6 cellular contexts compared by ENCODE assay signal in the genomic region with DNA sequence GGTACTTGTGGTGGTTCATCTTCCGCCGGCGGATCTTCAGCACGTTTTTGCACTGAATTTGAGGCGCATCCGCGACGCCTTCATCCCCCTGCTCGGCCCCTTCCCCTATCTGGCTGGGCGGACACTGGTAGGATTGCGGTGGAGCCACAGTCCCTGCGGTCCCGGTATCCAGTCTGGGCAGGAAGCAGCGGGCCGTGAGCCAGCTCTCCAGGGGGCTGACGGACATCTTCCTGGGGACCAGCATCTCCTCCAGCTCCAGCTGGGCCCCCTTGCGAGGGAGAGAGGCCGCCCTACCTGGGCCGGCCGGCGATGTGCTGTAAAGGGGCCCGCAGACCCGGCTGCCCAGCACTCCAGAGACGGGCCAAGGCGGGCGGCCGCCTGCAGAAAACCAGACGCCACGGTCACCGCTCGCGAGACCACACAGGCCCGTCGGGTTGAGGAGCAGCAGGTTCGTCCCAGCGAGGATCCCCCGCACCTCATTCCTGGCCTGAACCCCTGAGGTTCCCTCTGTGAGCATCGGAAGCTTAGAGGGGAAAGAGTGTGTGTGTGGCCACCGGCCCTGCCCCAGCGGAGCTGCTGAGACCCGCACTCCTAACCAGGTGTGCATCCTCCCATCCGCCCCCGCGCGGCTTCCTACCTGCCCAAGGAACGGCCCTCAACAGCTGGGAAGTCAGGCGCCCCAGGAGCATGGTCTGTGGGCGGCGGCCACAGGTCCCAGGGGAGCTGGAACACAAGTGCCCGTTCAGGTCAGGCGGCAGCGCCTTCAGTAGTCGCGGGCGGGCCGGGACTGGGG. TPM values are rescaled to one million over a fixed set of nuclear protein-coding genes. Genes with fewer than 3 reads are reported as not detected.
DNase-seq lines count a peak whose midpoint lies in the region; ATAC-seq and TF ChIP-seq lines count a peak whose summit lies in the region.

No MANE protein-coding gene starts in this region.

- no peaks in the 10 kb centered on the region for H3K9me3 ChIP-seq in ovary

- TF ChIP-seq POLR2A in ovary (IDR thresholded peaks at IDR 0.05): no peak

- intact Hi-C loops in ovary (cut with DNase I): loop anchor here in 2 of 4 donors (10.0 kb wide), 2 partner anchors 131 to 259 kb away; partner anchors contain the start of gene C1orf159 (in 1 of the 2)

- H3K4me3 ChIP-seq in AG09309 (ENCODE audit: control insufficient read depth, low read depth, low read length): peak overlapping the region; percentile 61
- H3K4me3 ChIP-seq in ovary: peak overlapping the region; percentile 100

- H3K27me3 Mint-ChIP-seq in chondrocyte (ENCODE audit: low read depth): no peaks in the 10 kb centered on the region

- peak overlapping the region; percentile 87 to 88 for H3K27ac ChIP-seq in ovary

- peak overlapping the region; percentile 79 for H3K27ac Mint-ChIP-seq in chondrocyte (ENCODE audit: unreplicated experiment)

- H3K36me3 Mint-ChIP-seq in chondrocyte (ENCODE audit: low read depth): peaks cover 2% of the 10 kb centered on the region

- peak overlapping the region; percentile 83 for H3K4me3 Mint-ChIP-seq in chondrocyte (ENCODE audit: unreplicated experiment)

- 19 to 20% (median 20%) methylated on average over 53 to 56 of the region's 56 CpGs for WGBS in ovary, 3 donors

- H3K27me3 ChIP-seq in ovary: no peaks in the 10 kb centered on the region

- H3K4me1 Mint-ChIP-seq in chondrocyte (ENCODE audit: low read depth): peaks cover 26% of the 10 kb centered on the region

- H3K4me1 ChIP-seq in ovary (ENCODE audit: insufficient read depth): peaks cover 7% of the 10 kb centered on the region

- ATAC-seq in HG02981 (IDR thresholded peaks at IDR 0.05; ENCODE audit: unreplicated experiment): peak; percentile 4
- no peak for ATAC-seq in GM18517 (IDR thresholded peaks at IDR 0.05; ENCODE audit: unreplicated experiment)

- no peak for TF ChIP-seq CTCF in AG09309 (IDR thresholded peaks at IDR 0.05; ENCODE audit: control insufficient read depth, insufficient read depth, low read depth, low read length, missing control alignments)
- no peak for TF ChIP-seq CTCF in chondrocyte (IDR thresholded peaks at IDR 0.05)
- no peak for TF ChIP-seq CTCF in ovary (IDR thresholded peaks at IDR 0.05)

- DNase-seq in AG09309 (ENCODE audit: low read depth): no peak
- DNase-seq in chondrocyte (ENCODE audit: low spot score): no peak
- peak in 3 of 5 donors; percentile 35 to 65 (median 57) for DNase-seq in ovary
- DNase-seq in activated CD4-positive, CD25-positive, alpha-beta regulatory T cell treated with anti-CD3 and anti-CD28 coated beads, Interleukin-2, amount 50 U/mL, for 72 hours: no peak

- TF ChIP-seq EP300 in ovary (IDR thresholded peaks at IDR 0.05): no peak

- no peaks in the 10 kb centered on the region for H3K9me3 Mint-ChIP-seq in chondrocyte (ENCODE audit: low read depth)

- no peaks in the 10 kb centered on the region for H3K36me3 ChIP-seq in ovary

RNA-seq across cellular contexts. Expression of gene AURKAIP1, which starts 0.7 kb away (rescaled TPM):
- total RNA-seq in chondrocyte: 86.8 to 128 TPM (median 89.0 TPM) in 3 replicates
- total RNA-seq in ovary: 10 to 100 TPM; 63.7 to 94.0 (median 73.2) TPM
- 10 to 100 TPM in 1 of 2 donors, 1 to 10 TPM in 1; 6.0 to 81.3 TPM for polyA plus RNA-seq in ovary

RNA-seq across cellular contexts. Expression of gene MXRA8, which starts 15.9 kb away (rescaled TPM):
- total RNA-seq in chondrocyte (154 to 238 TPM (median 158 TPM) in 3 replicates), ovary (100 to 1,000 TPM in 5 of 7 donors, 10 to 100 TPM in 2; 63.8 to 206 (median 131) TPM)
- polyA plus RNA-seq in ovary: 100 to 1,000 TPM in 1 of 2 donors, 10 to 100 TPM in 1; 40.3 to 193 TPM

RNA-seq across cellular contexts. Expression of gene CCNL2, which starts 24.9 kb away (rescaled TPM):
- total RNA-seq in chondrocyte (153 to 176 TPM (median 161 TPM) in 3 replicates), ovary (100 to 1,000 TPM; 159 to 245 (median 196) TPM)
- polyA plus RNA-seq in ovary: 100 to 1,000 TPM in 1 of 2 donors, 10 to 100 TPM in 1; 71.1 to 217 TPM

RNA-seq across cellular contexts. Expression of gene DVL1, which starts 25.0 kb away (rescaled TPM):
- total RNA-seq in chondrocyte (59.6 to 66.5 TPM (median 59.9 TPM) in 3 replicates), ovary (10 to 100 TPM; 38.0 to 85.2 (median 64.9) TPM)
- polyA plus RNA-seq in ovary: 10 to 100 TPM in 1 of 2 donors, 1 to 10 TPM in 1; 2.1 to 51.2 TPM

RNA-seq across cellular contexts. Expression of gene MRPL20, which starts 32.8 kb away (rescaled TPM):
- total RNA-seq in chondrocyte (69.2 to 95.3 TPM (median 75.7 TPM) in 3 replicates), ovary (100 to 1,000 TPM in 1 of 7 donors, 10 to 100 TPM in 6; 79.9 to 130 (median 93.1) TPM)
- 100 to 1,000 TPM; 113 to 120 TPM for polyA plus RNA-seq in ovary

Comparison
In these comparisons a context has a peak if more than half of its experiments do, and no peak if none do; other contexts are left out.
1. DNase-seq: peak in ovary (3 of 5); none in AG09309 (single experiment), chondrocyte (single experiment) and activated CD4-positive, CD25-positive, alpha-beta regulatory T cell treated with anti-CD3 and anti-CD28 coated beads, Interleukin-2, amount 50 U/mL, for 72 hours (single experiment).